9 cellular contexts compared by ENCODE assay signal in the genomic region with DNA sequence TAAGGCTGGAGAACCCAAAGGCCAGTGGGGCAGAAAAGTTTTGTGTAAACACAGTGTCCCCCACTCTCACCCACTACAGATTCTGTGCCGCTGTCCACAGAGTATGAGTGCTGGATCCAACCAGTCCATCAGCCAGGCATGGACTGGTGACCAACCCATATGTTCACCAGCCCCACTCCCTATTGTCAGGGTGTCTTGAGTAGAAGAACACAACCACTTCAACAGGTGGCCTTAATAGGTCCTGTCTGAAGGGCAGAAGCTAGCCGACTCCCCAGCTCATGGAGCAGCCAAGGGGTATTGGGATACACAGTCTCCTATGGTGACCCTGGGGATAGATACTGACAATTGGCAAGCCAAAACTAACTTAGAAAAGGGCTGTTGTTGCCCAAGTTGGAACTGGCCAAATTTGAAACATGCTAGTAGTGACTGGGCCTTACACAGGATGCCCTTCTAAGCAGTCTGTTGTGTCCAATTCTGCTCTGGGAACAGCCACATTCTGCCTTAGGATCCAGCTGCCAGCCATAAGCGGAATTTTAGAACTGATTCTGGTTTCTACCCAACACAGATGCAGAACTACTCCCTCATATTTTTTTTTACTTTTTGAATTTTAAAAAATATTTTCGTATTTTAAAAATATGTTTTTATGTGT. TPM values are rescaled to one million over a fixed set of nuclear protein-coding genes. Genes with fewer than 3 reads are reported as not detected.
DNase-seq lines count a peak whose midpoint lies in the region; ATAC-seq and TF ChIP-seq lines count a peak whose summit lies in the region.
"Had no signal": no experiment of that assay in that cellular context is flagged by ENCODE, and none has a peak within 500 bp of the region (broad histone marks: within the 10 kb centered on the region; RNA-seq: fewer than 3 reads in every experiment).

No MANE protein-coding gene starts in this region.

- peaks cover 4 to 11% of the 10 kb centered on the region in 2 donors for H3K4me1 ChIP-seq in naive thymus-derived CD4-positive, alpha-beta T cell (ENCODE audit: control insufficient read depth in 2 of 2, insufficient read depth in 2 of 2, low read length in 2 of 2)

- H3K36me3 ChIP-seq in brain microvascular endothelial cell (replicated peaks): no peaks in the 10 kb centered on the region
- H3K36me3 ChIP-seq in naive thymus-derived CD4-positive, alpha-beta T cell (ENCODE audit: control insufficient read depth in 2 of 3, insufficient read depth in 3 of 3, low read length in 3 of 3): no peaks in the 10 kb centered on the region

- H3K4me3 ChIP-seq in HFF-Myc (replicated peaks; ENCODE audit: low read depth, low read length) (no peak overlapping the region), brain microvascular endothelial cell (ENCODE audit: low read depth, low read length) (no peak overlapping the region)
- H3K4me3 ChIP-seq in naive thymus-derived CD4-positive, alpha-beta T cell (ENCODE audit: low read length): no peak overlapping the region

- no peak for TF ChIP-seq CTCF in HFF-Myc (IDR thresholded peaks at IDR 0.05; ENCODE audit: low read depth, low read length, missing control alignments)
- no peak for TF ChIP-seq CTCF in brain microvascular endothelial cell (IDR thresholded peaks at IDR 0.05; ENCODE audit: low read depth, low read length, missing control alignments)
- TF ChIP-seq CTCF in progenitor cell of endocrine pancreas (IDR thresholded peaks at IDR 0.05; ENCODE audit: unreplicated experiment): no peak

- no peaks in the 10 kb centered on the region for H3K9me3 Mint-ChIP-seq in naive thymus-derived CD4-positive, alpha-beta T cell
- H3K9me3 Mint-ChIP-seq in progenitor cell of endocrine pancreas (ENCODE audit: low read depth): no peaks in the 10 kb centered on the region

- H3K27ac ChIP-seq in brain microvascular endothelial cell: peak overlapping the region; percentile 65
- H3K27ac ChIP-seq in naive thymus-derived CD4-positive, alpha-beta T cell (ENCODE audit: low read depth, low read length): peak overlapping the region; percentile 57

- intact Hi-C loops in naive thymus-derived CD4-positive, alpha-beta T cell (cut with micrococcal nuclease): no loop called here

- CTCF ChIA-PET in naive thymus-derived CD4-positive, alpha-beta T cell (lab: Charles Lee): no interaction called here

- H3K27me3 Mint-ChIP-seq in naive thymus-derived CD4-positive, alpha-beta T cell: peaks cover 0 to 4% (median 0%) of the 10 kb centered on the region in 5 donors
- H3K27me3 Mint-ChIP-seq in progenitor cell of endocrine pancreas: peaks cover 8% of the 10 kb centered on the region

- ATAC-seq in naive thymus-derived CD4-positive, alpha-beta T cell: peak; percentile 51

- POLR2A ChIA-PET in naive thymus-derived CD4-positive, alpha-beta T cell (lab: Charles Lee): no interaction called here

- H3K9me3 ChIP-seq in naive thymus-derived CD4-positive, alpha-beta T cell (ENCODE audit: control insufficient read depth in 2 of 3, low read length in 3 of 3): no peaks in the 10 kb centered on the region

- H3K4me1 Mint-ChIP-seq in naive thymus-derived CD4-positive, alpha-beta T cell: peaks cover 5 to 24% (median 22%) of the 10 kb centered on the region in 7 donors
- peaks cover 9% of the 10 kb centered on the region for H3K4me1 Mint-ChIP-seq in progenitor cell of endocrine pancreas (ENCODE audit: low read depth)

- DNase-seq in AG08395 (ENCODE audit: low spot score) (peak; percentile 15), HFF-Myc (ENCODE audit: extremely low read depth, low read depth) (peak; percentile 10), brain microvascular endothelial cell (peak; percentile 28), progenitor cell of endocrine pancreas (ENCODE audit: low spot score, unreplicated experiment) (no peak), SKM-1 treated with dmso at 0.1 percent for 144 hours (lab: John Stamatoyannopoulos, UW; ENCODE audit: unreplicated experiment) (no peak), SK-N-DZ (ENCODE audit: low spot score) (no peak), midbrain (lab: John Stamatoyannopoulos, UW) (no peak)
- no peak for DNase-seq in naive thymus-derived CD4-positive, alpha-beta T cell
- DNase-seq: GOT3 had no signal

- H3K36me3 Mint-ChIP-seq in naive thymus-derived CD4-positive, alpha-beta T cell: peaks cover 0 to under 1% (median 0%) of the 10 kb centered on the region in 5 donors
- H3K36me3 Mint-ChIP-seq in progenitor cell of endocrine pancreas (ENCODE audit: insufficient read depth): no peaks in the 10 kb centered on the region

- in situ Hi-C loops in brain microvascular endothelial cell (cut with HindIII; ENCODE audit: low pct_ligation_motif_present, low sequenced_read_pairs): no loop called here

- no peaks in the 10 kb centered on the region for H3K27me3 ChIP-seq in brain microvascular endothelial cell (replicated peaks)
- H3K27me3 ChIP-seq in naive thymus-derived CD4-positive, alpha-beta T cell (ENCODE audit: control insufficient read depth in 2 of 2, insufficient read depth in 2 of 2, low read length in 2 of 2): no peaks in the 10 kb centered on the region

- H3K4me3 Mint-ChIP-seq in naive thymus-derived CD4-positive, alpha-beta T cell: peak overlapping the region in 6 of 10 donors; percentile 1 to 50 (median 20)
- no peak overlapping the region for H3K4me3 Mint-ChIP-seq in progenitor cell of endocrine pancreas (ENCODE audit: low read depth)

- peak overlapping the region; percentile 30 to 93 (median 88) for H3K27ac Mint-ChIP-seq in naive thymus-derived CD4-positive, alpha-beta T cell
- no peak overlapping the region for H3K27ac Mint-ChIP-seq in progenitor cell of endocrine pancreas

RNA-seq across cellular contexts. Expression of gene PGM2L1, which starts 19.8 kb away (rescaled TPM):
- 10 to 100 TPM in 2 of 5 experiments, 1 to 10 TPM in 3; 6.5 to 17.7 (median 9.9) TPM for total RNA-seq in naive thymus-derived CD4-positive, alpha-beta T cell
- polyA plus RNA-seq in naive thymus-derived CD4-positive, alpha-beta T cell: 1 to 10 TPM; 4.2 to 5.9 TPM
- 17.2 and 20.5 TPM in 2 replicates for total RNA-seq in progenitor cell of endocrine pancreas
- polyA plus RNA-seq in SK-N-DZ (2014; cell fraction: cytosol; rRNA removed): 4.6 and 5.8 TPM in 2 replicates
- 1.9 and 2.3 TPM in 2 replicates for polyA plus RNA-seq in SK-N-DZ (2014; cell fraction: nucleus; rRNA removed)

RNA-seq across cellular contexts. Expression of gene KCNE3, which starts 49.4 kb away (rescaled TPM):
- 10 to 100 TPM in 1 of 5 experiments, 1 to 10 TPM in 1, under 1 TPM in 2, not detected in 1; 0.27 to 16.4 (median 0.97) TPM for total RNA-seq in naive thymus-derived CD4-positive, alpha-beta T cell
- polyA plus RNA-seq in naive thymus-derived CD4-positive, alpha-beta T cell: not detected
- total RNA-seq in progenitor cell of endocrine pancreas: 1.0 and 1.9 TPM in 2 replicates
- 0.08 TPM in 1 of 2 replicates, not detected in the other for polyA plus RNA-seq in SK-N-DZ (2014; cell fraction: cytosol; rRNA removed)
- polyA plus RNA-seq in SK-N-DZ (2014; cell fraction: nucleus; rRNA removed): 0.06 TPM in 1 of 2 replicates, not detected in the other

Comparison
In these comparisons a context has a peak if more than half of its experiments do, and no peak if none do; other contexts are left out.
1. DNase-seq: peak in AG08395 (single experiment), HFF-Myc (single experiment) and brain microvascular endothelial cell (single experiment); none in naive thymus-derived CD4-positive, alpha-beta T cell (0 of 9), progenitor cell of endocrine pancreas (single experiment), SKM-1 treated with dmso at 0.1 percent for 144 hours (single experiment), SK-N-DZ (single experiment) and midbrain (single experiment).